10 cellular contexts compared by ENCODE assay signal in genomic region chr7:2409745-2410414, GRCh38. TPM values are rescaled to one million over a fixed set of nuclear protein-coding genes. Genes with fewer than 3 reads are reported as not detected.
DNase-seq lines count a peak whose midpoint lies in the region; ATAC-seq, FAIRE-seq and TF ChIP-seq lines count a peak whose summit lies in the region.
"Had no signal": no experiment of that assay in that cellular context is flagged by ENCODE, and none has a peak within 500 bp of the region (broad histone marks: within the 10 kb centered on the region; RNA-seq: fewer than 3 reads in every experiment).

No MANE protein-coding gene starts in this region.

- H3K4me1 ChIP-seq in Karpas-422 (ENCODE audit: low read length), result peaks cover 12% of the 10 kb centered on the region

- H3K36me3 ChIP-seq in Karpas-422 (ENCODE audit: insufficient read depth, low read length), result no peaks in the 10 kb centered on the region

- H3K9me3 ChIP-seq in Karpas-422 (ENCODE audit: low read length), result no peaks in the 10 kb centered on the region

- H3K27ac ChIP-seq in Karpas-422 (ENCODE audit: low read length), result no peak overlapping the region

- no peak for DNase-seq in CD14-positive monocyte (ENCODE audit: low spot score)
- DNase-seq in naive thymus-derived CD8-positive, alpha-beta T cell, result no peak
- DNase-seq in nucleus accumbens (lab: John Stamatoyannopoulos, UW), result no peak
- DNase-seq in NK-92 (lab: John Stamatoyannopoulos, UW; ENCODE audit: unreplicated experiment), result no peak
- DNase-seq in Karpas-422, result no peak
- no peak for DNase-seq in H54 (ENCODE audit: insufficient read length, low spot score)
- DNase-seq: activated gamma-delta T cell, SW 1271 had no signal

- H3K9me2 ChIP-seq in Karpas-422 (replicated peaks; ENCODE audit: insufficient read depth, low read length), result no peaks in the 10 kb centered on the region

- no peak overlapping the region for H3K9ac ChIP-seq in Karpas-422 (ENCODE audit: low read length)

- peak overlapping the region; percentile 1 to 52 for H3K4me3 Mint-ChIP-seq in CD14-positive monocyte
- H3K4me3 Mint-ChIP-seq in IgD-negative memory B cell, result peak overlapping the region in 3 of 4 donors; percentile 68 to 74 (median 69)
- H3K4me3 Mint-ChIP-seq in brain, result peak overlapping the region in 1 of 5 experiments; percentile 28
- peak overlapping the region in 9 of 10 donors; percentile 16 to 73 (median 31) for H3K4me3 Mint-ChIP-seq in naive thymus-derived CD8-positive, alpha-beta T cell

- no peak for TF ChIP-seq CTCF in CD14-positive monocyte (IDR thresholded peaks at IDR 0.05)
- no peak for TF ChIP-seq CTCF in brain (conservative IDR thresholded peaks at IDR 0.05)

- H3K27me3 Mint-ChIP-seq in CD14-positive monocyte (ENCODE audit: low read depth in 3 of 3), result no peaks in the 10 kb centered on the region
- no peaks in the 10 kb centered on the region for H3K27me3 Mint-ChIP-seq in IgD-negative memory B cell
- H3K27me3 Mint-ChIP-seq in brain, result no peaks in the 10 kb centered on the region
- no peaks in the 10 kb centered on the region for H3K27me3 Mint-ChIP-seq in naive thymus-derived CD8-positive, alpha-beta T cell

- no peaks in the 10 kb centered on the region for H3K79me2 ChIP-seq in Karpas-422 (ENCODE audit: low read length)

- peaks cover 2 to 4% of the 10 kb centered on the region in 2 donors for H3K36me3 Mint-ChIP-seq in CD14-positive monocyte
- H3K36me3 Mint-ChIP-seq in IgD-negative memory B cell, result peaks cover 11% of the 10 kb centered on the region
- H3K36me3 Mint-ChIP-seq in brain, result no peaks in the 10 kb centered on the region
- peaks cover 0 to 5% (median 0%) of the 10 kb centered on the region in 3 donors for H3K36me3 Mint-ChIP-seq in naive thymus-derived CD8-positive, alpha-beta T cell

- no peak for TF ChIP-seq POLR2A in H54 (IDR thresholded peaks at IDR 0.05; ENCODE audit: low read depth, low read length)

- no peak overlapping the region for H3K4me2 ChIP-seq in Karpas-422 (ENCODE audit: low read depth, low read length, poor library complexity, severe bottlenecking)

- H4K20me1 ChIP-seq in Karpas-422 (ENCODE audit: insufficient read depth, low read depth, low read length), result peaks cover 4% of the 10 kb centered on the region; the same call in 1 of the 2 replicates

- no peak overlapping the region for H3K4me3 ChIP-seq in Karpas-422 (ENCODE audit: low read length)

- intact Hi-C loops in CD14-positive monocyte (cut with micrococcal nuclease), result loop anchor here in 1 of 2 donors (10.0 kb wide), 1 partner anchor 105 kb away; the partner anchor contains the start of gene LFNG

- H3K4me1 Mint-ChIP-seq in CD14-positive monocyte (peaks cover 81% of the 10 kb centered on the region), IgD-negative memory B cell (peaks cover 42 to 54% (median 45%) of the 10 kb centered on the region in 3 donors), brain (peaks cover 48% of the 10 kb centered on the region)
- peaks cover 44 to 84% (median 66%) of the 10 kb centered on the region in 4 donors for H3K4me1 Mint-ChIP-seq in naive thymus-derived CD8-positive, alpha-beta T cell

- no peak overlapping the region for H2AFZ ChIP-seq in Karpas-422 (ENCODE audit: low read length)

- POLR2A ChIA-PET in naive thymus-derived CD8-positive, alpha-beta T cell (lab: Charles Lee), result no interaction called here

- H3K27me3 ChIP-seq in Karpas-422 (ENCODE audit: low read length), result no peaks in the 10 kb centered on the region

- peak in 1 of 2 donors; percentile 15 for ATAC-seq in naive thymus-derived CD8-positive, alpha-beta T cell

- H3K27ac Mint-ChIP-seq in CD14-positive monocyte (peak overlapping the region in 5 of 7 donors; percentile 15 to 80 (median 57)), IgD-negative memory B cell (peak overlapping the region; percentile 50 to 88 (median 67)), brain (peak overlapping the region in 3 of 5 experiments; percentile 11 to 68 (median 51))
- H3K27ac Mint-ChIP-seq in naive thymus-derived CD8-positive, alpha-beta T cell, result peak overlapping the region in 9 of 10 donors; percentile 35 to 94 (median 86)

- no peak for FAIRE-seq in H54 (lab: Jason Lieb, UNC)

- H3K9me3 Mint-ChIP-seq in CD14-positive monocyte, result no peaks in the 10 kb centered on the region
- no peaks in the 10 kb centered on the region for H3K9me3 Mint-ChIP-seq in IgD-negative memory B cell
- no peaks in the 10 kb centered on the region for H3K9me3 Mint-ChIP-seq in brain
- no peaks in the 10 kb centered on the region for H3K9me3 Mint-ChIP-seq in naive thymus-derived CD8-positive, alpha-beta T cell

RNA-seq across cellular contexts. Expression of gene CHST12, which starts 6.5 kb away (rescaled TPM):
- polyA plus RNA-seq in CD14-positive monocyte, result 1 to 10 TPM; 5.8 to 7.5 TPM
- 24.9 TPM for polyA plus RNA-seq in IgD-negative memory B cell
- 17.5 TPM for polyA plus RNA-seq in brain (ENCODE audit: insufficient read depth, low read depth, low replicate concordance)
- total RNA-seq in naive thymus-derived CD8-positive, alpha-beta T cell, result 10 to 100 TPM; 19.2 to 19.7 TPM
- 10 to 100 TPM in 2 of 3 donors, 1 to 10 TPM in 1; 8.9 to 21.7 (median 16.5) TPM for polyA plus RNA-seq in naive thymus-derived CD8-positive, alpha-beta T cell
- total RNA-seq in Karpas-422 (2014; rRNA removed; shearing (Covaris generic); ENCODE audit: low replicate concordance), result 0.82 and 5.0 TPM in 2 replicates

RNA-seq across cellular contexts. Expression of gene EIF3B, which starts 55.3 kb away (rescaled TPM):
- polyA plus RNA-seq in CD14-positive monocyte, result 10 to 100 TPM; 46.0 to 69.2 TPM
- polyA plus RNA-seq in IgD-negative memory B cell, result 84.4 TPM
- 120 TPM for polyA plus RNA-seq in brain (ENCODE audit: insufficient read depth, low read depth, low replicate concordance)
- 100 to 1,000 TPM; 153 to 162 TPM for total RNA-seq in naive thymus-derived CD8-positive, alpha-beta T cell
- polyA plus RNA-seq in naive thymus-derived CD8-positive, alpha-beta T cell, result 100 to 1,000 TPM in 2 of 3 donors, 10 to 100 TPM in 1; 96.5 to 164 (median 114) TPM
- total RNA-seq in Karpas-422 (2014; rRNA removed; shearing (Covaris generic); ENCODE audit: low replicate concordance), result 87.0 and 152 TPM in 2 replicates
